In the genomic region with DNA sequence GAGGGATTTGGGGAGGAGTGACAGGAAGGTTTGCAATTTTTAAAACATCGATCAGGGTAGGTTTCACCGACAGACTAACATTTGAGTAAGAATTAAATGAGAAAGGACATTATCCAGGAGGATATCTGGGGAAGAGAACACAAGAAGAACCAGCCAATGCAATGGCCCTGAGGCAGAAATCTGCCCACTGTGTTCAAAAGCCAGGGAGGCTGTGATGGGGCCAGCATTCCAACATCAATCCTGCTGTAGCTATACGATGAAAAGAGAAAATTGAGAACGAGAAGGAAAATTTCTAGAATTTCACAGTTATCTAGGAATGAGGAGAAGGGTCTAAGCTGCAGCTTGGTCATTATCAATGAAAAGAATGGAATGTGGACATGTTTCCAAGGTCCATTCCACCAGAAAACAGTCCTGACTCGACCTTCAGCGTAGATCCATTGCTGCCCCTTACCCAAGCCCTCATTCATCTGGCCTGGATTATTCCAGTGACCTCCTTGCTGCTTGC, we compare ENCODE assay signal across 18 cellular contexts.
DNase-seq lines count a peak whose midpoint lies in the region; ATAC-seq, FAIRE-seq and TF ChIP-seq lines count a peak whose summit lies in the region.
"Had no signal": no experiment of that assay in that cellular context is flagged by ENCODE, and none has a peak within 500 bp of the region (broad histone marks: within the 10 kb centered on the region; RNA-seq: fewer than 3 reads in every experiment).

No MANE protein-coding gene starts in this region.

- 87% methylated on average over 6 of the region's 6 CpGs for WGBS in liver
- 70% methylated on average over 6 of the region's 6 CpGs for WGBS in HepG2 (ENCODE audit: low lambda C conversion rate)
- 96 to 98% methylated on average over 5 to 6 of the region's 6 CpGs for WGBS in endodermal cell (ENCODE audit: insufficient coverage in 1 of 2, insufficient read length in 1 of 2), 2 experiments

- H3K27me3 Mint-ChIP-seq in endodermal cell (ENCODE audit: insufficient read depth) = no peaks in the 10 kb centered on the region
- no peaks in the 10 kb centered on the region for H3K27me3 Mint-ChIP-seq in nephron (ENCODE audit: low read depth)
- peaks cover 11% of the 10 kb centered on the region for H3K27me3 Mint-ChIP-seq in type B pancreatic cell

- no peak for FAIRE-seq in HepG2 (lab: Jason Lieb, UNC)
- FAIRE-seq: GM18507, K562 had no signal

- intact Hi-C loops in HepG2 (cut with micrococcal nuclease; ENCODE audit: unreplicated experiment) = loop anchor here (10.0 kb wide), 1 partner anchor 155 kb away; no protein-coding TSS in a partner anchor

- no peak overlapping the region for H3K9ac ChIP-seq in liver (ENCODE audit: low read depth in 1 of 2, low read length in 2 of 2)
- no peak overlapping the region for H3K9ac ChIP-seq in HepG2 (ENCODE audit: insufficient read depth, low read depth, low read length)
- no peak overlapping the region for H3K9ac ChIP-seq in endodermal cell (ENCODE audit: extremely low read depth, low read length, poor library complexity, severe bottlenecking)

- no peak overlapping the region for H2AFZ ChIP-seq in HepG2 (ENCODE audit: low read length)

- H3K9me3 Mint-ChIP-seq in endodermal cell (no peaks in the 10 kb centered on the region), nephron (no peaks in the 10 kb centered on the region), type B pancreatic cell (peaks cover 4% of the 10 kb centered on the region)

- H3K27ac ChIP-seq in liver (ENCODE audit: low read depth in 1 of 2, low read length in 2 of 2) = no peak overlapping the region
- H3K27ac ChIP-seq in HepG2 (ENCODE audit: extremely low read length, insufficient read depth, low read length) = no peak overlapping the region
- H3K27ac ChIP-seq in endodermal cell (ENCODE audit: low read depth, low read length) = no peak overlapping the region

- TF ChIP-seq EP300 in HepG2 (IDR thresholded peaks at IDR 0.05; ENCODE audit: low read depth in 2 of 2, low read length in 2 of 2) (no peak), HepG2 (CRISPR knock-in tag; IDR thresholded peaks at IDR 0.05; ENCODE audit: borderline replicate concordance) (no peak)

- TF ChIP-seq POLR2A in HepG2 (IDR thresholded peaks at IDR 0.05; ENCODE audit: insufficient read depth in 1 of 2, low read depth in 2 of 2, low read length in 2 of 2) = no peak

- H4K20me1 ChIP-seq in HepG2 (ENCODE audit: insufficient read depth, low read length) = no peaks in the 10 kb centered on the region

- TF ChIP-seq RAD21 in liver (IDR thresholded peaks at IDR 0.05) (no peak), HepG2 (CRISPR knock-in tag; IDR thresholded peaks at IDR 0.05) (no peak)

- no peaks in the 10 kb centered on the region for H3K9me3 ChIP-seq in liver (ENCODE audit: control insufficient read depth in 4 of 4, low read length in 3 of 4)
- H3K9me3 ChIP-seq in HepG2 (ENCODE audit: low read length) = no peaks in the 10 kb centered on the region
- H3K9me3 ChIP-seq in endodermal cell (ENCODE audit: control insufficient read depth, low read length) = no peaks in the 10 kb centered on the region
- H3K9me3 ChIP-seq: HAP-1, MG63 had no signal

- peaks cover 3 to 27% (median 13%) of the 10 kb centered on the region in 4 donors for H3K4me1 ChIP-seq in liver (ENCODE audit: control insufficient read depth in 4 of 4, insufficient read depth in 4 of 4, low read length in 3 of 4)
- peaks cover 72% of the 10 kb centered on the region for H3K4me1 ChIP-seq in HepG2 (ENCODE audit: insufficient read depth, low read length)
- H3K4me1 ChIP-seq in endodermal cell (ENCODE audit: control insufficient read depth, insufficient read depth, low read length) = peaks cover 20% of the 10 kb centered on the region

- ATAC-seq in HepG2 (no peak), HG03457 (IDR thresholded peaks at IDR 0.05; ENCODE audit: unreplicated experiment) (no peak)
- ATAC-seq: K562, Panc1 had no signal

- CTCF ChIA-PET in HepG2 (lab: Yijun Ruan, JAX; ENCODE audit: low intra/inter-chr PET ratio, low total read pairs) = no interaction called here

- H3K27ac Mint-ChIP-seq in endodermal cell (peak overlapping the region; percentile 36), nephron (peak overlapping the region; percentile 10 to 79 (median 46)), type B pancreatic cell (peak overlapping the region; percentile 3)

- TF ChIP-seq CTCF in liver (IDR thresholded peaks at IDR 0.05; ENCODE audit: low read depth, low read length, missing input control) (no peak), HepG2 (CRISPR knock-in tag; IDR thresholded peaks at IDR 0.05) (no peak), endodermal cell (conservative IDR thresholded peaks at IDR 0.05) (no peak), nephron (IDR thresholded peaks at IDR 0.05; ENCODE audit: unreplicated experiment in 3 of 3) (no peak), type B pancreatic cell (conservative IDR thresholded peaks at IDR 0.05) (no peak)

- H3K4me1 Mint-ChIP-seq in endodermal cell (peaks cover 59% of the 10 kb centered on the region), nephron (peaks cover 60% of the 10 kb centered on the region), type B pancreatic cell (ENCODE audit: unreplicated experiment) (peaks cover 29% of the 10 kb centered on the region)

- H3K4me3 ChIP-seq in liver (ENCODE audit: low read depth in 1 of 3, low read length in 3 of 3) = no peak overlapping the region
- H3K4me3 ChIP-seq in HepG2 (replicated peaks in 1 of 3; ENCODE audit: insufficient read depth in 1 of 3, low read depth in 2 of 3, low read length in 3 of 3) = no peak overlapping the region
- H3K4me3 ChIP-seq in endodermal cell (ENCODE audit: low read length) = no peak overlapping the region
- H3K4me3 ChIP-seq: HAP-1, K562, MG63 had no signal

- DNase-seq in HepG2 (ENCODE audit: low spot score) = no peak
- DNase-seq in endodermal cell = no peak
- no peak for DNase-seq in type B pancreatic cell (ENCODE audit: extremely low spot score, unreplicated experiment)
- DNase-seq in LoVo (ENCODE audit: low spot score) = no peak
- no peak for DNase-seq in GOT3 (lab: John Stamatoyannopoulos, UW)
- DNase-seq: 8988T, Kasumi-1, MG63, NCI-H446 treated with DMSO at 0.1 percent for 48 hours, NCI-H526 treated with DMSO at 0.1 percent for 48 hours, SHP77 treated with DMSO at 0.1 percent for 48 hours had no signal

- H3K36me3 Mint-ChIP-seq in endodermal cell (ENCODE audit: low read depth) = no peaks in the 10 kb centered on the region
- no peaks in the 10 kb centered on the region for H3K36me3 Mint-ChIP-seq in nephron (ENCODE audit: low read depth)
- no peaks in the 10 kb centered on the region for H3K36me3 Mint-ChIP-seq in type B pancreatic cell

- H3K4me3 Mint-ChIP-seq in endodermal cell = no peak overlapping the region
- no peak overlapping the region for H3K4me3 Mint-ChIP-seq in nephron
- no peak overlapping the region for H3K4me3 Mint-ChIP-seq in type B pancreatic cell

- H3K4me2 ChIP-seq in HepG2 (ENCODE audit: low read depth, low read length) = no peak overlapping the region

- H3K36me3 ChIP-seq in liver (ENCODE audit: control insufficient read depth in 4 of 4, insufficient read depth in 3 of 4, low read depth in 1 of 4, low read length in 3 of 4) = no peaks in the 10 kb centered on the region
- no peaks in the 10 kb centered on the region for H3K36me3 ChIP-seq in HepG2 (replicated peaks in 1 of 2; ENCODE audit: control insufficient read depth in 1 of 2, insufficient read depth in 2 of 2, low read length in 2 of 2)
- no peaks in the 10 kb centered on the region for H3K36me3 ChIP-seq in endodermal cell (ENCODE audit: control insufficient read depth, insufficient read depth, low read length)
- H3K36me3 ChIP-seq: HAP-1, MG63 had no signal

- BruUV-seq in HepG2 (replicated peaks; lab: Mats Ljungman, UMichigan) = no TSS peak

- in situ Hi-C loops in HepG2 (cut with HindIII; ENCODE audit: extremely low pct_ligation_motif_present, low pct_unique_long_range_greater_than_20kb) = loop anchor here (10.0 kb wide), 1 partner anchor 85 kb away; a partner anchor contains a TSS

- POLR2A ChIA-PET in HepG2 (lab: Yijun Ruan, JAX) = no interaction called here

- H3K79me2 ChIP-seq in HepG2 (ENCODE audit: insufficient read depth, low read length) = peaks cover 6% of the 10 kb centered on the region

- H3K27me3 ChIP-seq in liver (ENCODE audit: control insufficient read depth in 4 of 4, insufficient read depth in 4 of 4, low read length in 3 of 4) (no peaks in the 10 kb centered on the region), HepG2 (ENCODE audit: control insufficient read depth in 1 of 2, insufficient read depth in 2 of 2, low read length in 2 of 2) (no peaks in the 10 kb centered on the region), endodermal cell (ENCODE audit: control insufficient read depth, insufficient read depth, low read length, poor library complexity, severe bottlenecking) (no peaks in the 10 kb centered on the region)
- H3K27me3 ChIP-seq: MG63 had no signal

TF ChIP-seq in liver, 16 proteins besides CTCF, POLR2A, EP300 and RAD21:
- TF ChIP-seq HNF4A (conservative IDR thresholded peaks at IDR 0.05) (no peak), HNF4G (IDR thresholded peaks at IDR 0.05) (no peak), RXRA (IDR thresholded peaks at IDR 0.05) (no peak), TAF1 (conservative IDR thresholded peaks at IDR 0.05) (no peak), NR2F2 (IDR thresholded peaks at IDR 0.05) (peak; percentile 37)

TF ChIP-seq in HepG2, 621 proteins besides CTCF, POLR2A, EP300 and RAD21 (continues in another document):
- TF ChIP-seq, protein P1, sequence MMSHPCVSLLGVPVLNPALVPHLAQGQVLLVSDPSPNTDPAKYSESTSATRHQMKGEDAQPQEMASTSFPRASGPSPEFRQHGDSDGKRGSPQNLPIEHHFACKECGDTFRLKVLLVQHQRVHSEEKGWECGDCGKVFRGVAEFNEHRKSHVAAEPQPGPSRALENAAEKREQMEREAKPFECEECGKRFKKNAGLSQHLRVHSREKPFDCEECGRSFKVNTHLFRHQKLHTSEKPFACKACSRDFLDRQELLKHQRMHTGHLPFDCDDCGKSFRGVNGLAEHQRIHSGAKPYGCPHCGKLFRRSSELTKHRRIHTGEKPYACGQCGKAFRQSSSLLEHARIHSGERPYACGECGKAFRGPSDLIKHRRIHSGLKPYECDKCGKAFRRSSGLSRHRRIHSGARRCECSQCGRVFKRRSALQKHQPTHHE (CRISPR knock-in tag; IDR thresholded peaks at IDR 0.05; ENCODE audit: borderline replicate concordance) = no peak
- no peak for TF ChIP-seq ZNF496 (CRISPR knock-in tag; IDR thresholded peaks at IDR 0.05; ENCODE audit: insufficient replicate concordance)
- TF ChIP-seq ZNF766 (CRISPR knock-in tag; IDR thresholded peaks at IDR 0.05; ENCODE audit: borderline replicate concordance) = no peak
- TF ChIP-seq, protein P2, sequence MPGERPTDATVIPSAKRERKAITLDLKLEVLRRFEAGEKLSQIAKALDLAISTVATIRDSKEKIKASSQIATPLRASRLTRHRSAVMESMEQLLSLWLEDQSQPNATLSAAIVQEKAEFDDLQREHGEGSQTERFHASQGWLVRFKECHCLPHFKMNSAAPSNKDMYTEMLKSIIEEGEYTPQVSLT (CRISPR knock-in tag; IDR thresholded peaks at IDR 0.05; ENCODE audit: borderline replicate concordance, low read depth) = no peak
- no peak for TF ChIP-seq ZNF878 (CRISPR knock-in tag; IDR thresholded peaks at IDR 0.05)
- no peak for TF ChIP-seq CREM (IDR thresholded peaks at IDR 0.05)
- TF ChIP-seq CREM (CRISPR knock-in tag; IDR thresholded peaks at IDR 0.05) = no peak
